Comparison of ENCODE assay signal across 1 cellular context in the genomic region with DNA sequence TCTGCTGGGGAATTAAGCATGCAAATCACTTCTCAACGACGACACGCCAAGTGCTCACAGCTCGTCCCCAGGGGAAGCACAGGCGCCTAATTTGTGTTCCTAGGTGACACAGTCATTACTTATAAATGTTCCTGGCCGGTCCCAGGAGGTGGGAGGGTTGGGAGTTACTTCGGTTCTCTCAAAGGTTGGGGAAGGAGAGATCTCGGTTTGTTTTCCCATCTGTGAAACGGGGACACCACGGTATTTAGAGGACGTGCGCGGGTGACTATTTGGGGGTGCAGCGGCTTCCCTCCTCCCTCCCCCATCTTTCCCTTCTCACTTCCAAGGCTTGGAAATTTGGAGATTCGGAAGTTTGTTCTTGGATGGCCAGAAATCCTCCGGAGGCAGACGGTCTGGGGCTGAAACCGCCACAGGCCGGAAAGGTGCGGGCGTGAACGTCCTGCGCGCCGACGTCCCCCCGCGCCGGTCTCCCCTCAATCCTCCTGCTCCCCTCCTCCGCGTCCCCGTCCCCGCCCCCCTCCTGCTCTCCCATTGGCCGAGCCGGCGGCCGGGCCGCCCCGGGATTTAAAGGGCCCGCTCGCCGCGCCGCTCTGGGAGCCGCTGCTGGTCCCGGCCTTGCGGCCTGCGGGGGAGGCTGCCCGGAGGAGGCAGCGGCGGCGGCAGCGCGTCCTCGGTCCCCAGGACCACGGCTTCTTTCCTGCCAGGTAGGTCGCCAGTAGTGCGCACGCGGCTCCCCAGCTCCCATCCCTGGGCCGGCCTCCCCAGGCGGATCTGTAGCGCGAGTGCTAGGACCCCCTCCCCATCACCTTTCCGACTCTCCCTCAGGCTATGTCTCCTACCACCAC.
TF ChIP-seq lines count a peak whose summit lies in the region.

Gene PORCN, plus strand, starts transcription at position 593 of the 845 bp plus-strand sequence. CDS start 829 bp downstream, outside the sequence.

TF ChIP-seq in HepG2, 621 proteins besides CTCF, POLR2A, EP300 and RAD21 (continued from another document):
- TF ChIP-seq HNF1A (IDR thresholded peaks at IDR 0.05; ENCODE audit: low read depth) (no peak), HNF1A (CRISPR knock-in tag; IDR thresholded peaks at IDR 0.05; ENCODE audit: borderline replicate concordance) (no peak), GABPB1 (CRISPR knock-in tag; IDR thresholded peaks at IDR 0.05) (peak; percentile 38; the same call in 1 of the 2 replicates), XRCC5 (optimal IDR thresholded peaks at IDR 0.05; ENCODE audit: low read length) (no peak), ZNF761 (CRISPR knock-in tag; conservative IDR thresholded peaks at IDR 0.05) (no peak), ZNF343 (CRISPR knock-in tag; IDR thresholded peaks at IDR 0.05) (no peak), ZNF83 (CRISPR knock-in tag; IDR thresholded peaks at IDR 0.05; ENCODE audit: borderline replicate concordance) (no peak), NCOA2 (CRISPR knock-in tag; IDR thresholded peaks at IDR 0.05) (no peak), POLR2AphosphoS5 (IDR thresholded peaks at IDR 0.05; ENCODE audit: low read depth, low read length) (peak; percentile 65), HHEX (CRISPR knock-in tag; IDR thresholded peaks at IDR 0.05) (no peak), ZNF629 (CRISPR knock-in tag; conservative IDR thresholded peaks at IDR 0.05) (peak; percentile 51; the same call in 1 of the 2 replicates), NFYC (CRISPR knock-in tag; IDR thresholded peaks at IDR 0.05) (peak; percentile 47; the same call in 1 of the 2 replicates), HNRNPK (IDR thresholded peaks at IDR 0.05; ENCODE audit: low read depth, low read length, poor library complexity, severe bottlenecking) (peak; percentile 42), ZNF687 (CRISPR knock-in tag; IDR thresholded peaks at IDR 0.05) (peak; percentile 47; the same call in 1 of the 2 replicates), ZNF205 (CRISPR knock-in tag; IDR thresholded peaks at IDR 0.05) (no peak), NFYB (CRISPR knock-in tag; IDR thresholded peaks at IDR 0.05) (peak; percentile 36), GATAD2A (CRISPR knock-in tag; IDR thresholded peaks at IDR 0.05) (no peak), ZNF788 (CRISPR knock-in tag; IDR thresholded peaks at IDR 0.05; ENCODE audit: borderline replicate concordance) (no peak), ZFY (CRISPR knock-in tag; IDR thresholded peaks at IDR 0.05) (peak; percentile 73), ZFX (CRISPR knock-in tag; IDR thresholded peaks at IDR 0.05; ENCODE audit: low read depth) (peak; percentile 54; the same call in 1 of the 2 replicates), ZNF556 (CRISPR knock-in tag; IDR thresholded peaks at IDR 0.05; ENCODE audit: borderline replicate concordance) (no peak), ZNF615 (CRISPR knock-in tag; IDR thresholded peaks at IDR 0.05; ENCODE audit: borderline replicate concordance) (no peak), ZNF704 (CRISPR knock-in tag; IDR thresholded peaks at IDR 0.05; ENCODE audit: borderline replicate concordance) (no peak), ZNF574 (CRISPR knock-in tag; IDR thresholded peaks at IDR 0.05) (no peak), ZNF564 (CRISPR knock-in tag; IDR thresholded peaks at IDR 0.05) (no peak), RBM22 (optimal IDR thresholded peaks at IDR 0.05; ENCODE audit: low read length) (no peak), FOXK2 (IDR thresholded peaks at IDR 0.05) (no peak)
- TF ChIP-seq, protein P1, sequence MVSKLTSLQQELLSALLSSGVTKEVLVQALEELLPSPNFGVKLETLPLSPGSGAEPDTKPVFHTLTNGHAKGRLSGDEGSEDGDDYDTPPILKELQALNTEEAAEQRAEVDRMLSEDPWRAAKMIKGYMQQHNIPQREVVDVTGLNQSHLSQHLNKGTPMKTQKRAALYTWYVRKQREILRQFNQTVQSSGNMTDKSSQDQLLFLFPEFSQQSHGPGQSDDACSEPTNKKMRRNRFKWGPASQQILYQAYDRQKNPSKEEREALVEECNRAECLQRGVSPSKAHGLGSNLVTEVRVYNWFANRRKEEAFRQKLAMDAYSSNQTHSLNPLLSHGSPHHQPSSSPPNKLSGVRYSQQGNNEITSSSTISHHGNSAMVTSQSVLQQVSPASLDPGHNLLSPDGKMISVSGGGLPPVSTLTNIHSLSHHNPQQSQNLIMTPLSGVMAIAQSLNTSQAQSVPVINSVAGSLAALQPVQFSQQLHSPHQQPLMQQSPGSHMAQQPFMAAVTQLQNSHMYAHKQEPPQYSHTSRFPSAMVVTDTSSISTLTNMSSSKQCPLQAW (CRISPR knock-in tag; IDR thresholded peaks at IDR 0.05) = no peak
- TF ChIP-seq, protein P2, sequence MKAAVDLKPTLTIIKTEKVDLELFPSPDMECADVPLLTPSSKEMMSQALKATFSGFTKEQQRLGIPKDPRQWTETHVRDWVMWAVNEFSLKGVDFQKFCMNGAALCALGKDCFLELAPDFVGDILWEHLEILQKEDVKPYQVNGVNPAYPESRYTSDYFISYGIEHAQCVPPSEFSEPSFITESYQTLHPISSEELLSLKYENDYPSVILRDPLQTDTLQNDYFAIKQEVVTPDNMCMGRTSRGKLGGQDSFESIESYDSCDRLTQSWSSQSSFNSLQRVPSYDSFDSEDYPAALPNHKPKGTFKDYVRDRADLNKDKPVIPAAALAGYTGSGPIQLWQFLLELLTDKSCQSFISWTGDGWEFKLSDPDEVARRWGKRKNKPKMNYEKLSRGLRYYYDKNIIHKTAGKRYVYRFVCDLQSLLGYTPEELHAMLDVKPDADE (CRISPR knock-in tag; IDR thresholded peaks at IDR 0.05) = no peak
- TF ChIP-seq, protein P3, sequence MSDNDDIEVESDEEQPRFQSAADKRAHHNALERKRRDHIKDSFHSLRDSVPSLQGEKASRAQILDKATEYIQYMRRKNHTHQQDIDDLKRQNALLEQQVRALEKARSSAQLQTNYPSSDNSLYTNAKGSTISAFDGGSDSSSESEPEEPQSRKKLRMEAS (IDR thresholded peaks at IDR 0.05) = peak; percentile 37
